ENCODE assay signal across 13 cellular contexts in the genomic region with DNA sequence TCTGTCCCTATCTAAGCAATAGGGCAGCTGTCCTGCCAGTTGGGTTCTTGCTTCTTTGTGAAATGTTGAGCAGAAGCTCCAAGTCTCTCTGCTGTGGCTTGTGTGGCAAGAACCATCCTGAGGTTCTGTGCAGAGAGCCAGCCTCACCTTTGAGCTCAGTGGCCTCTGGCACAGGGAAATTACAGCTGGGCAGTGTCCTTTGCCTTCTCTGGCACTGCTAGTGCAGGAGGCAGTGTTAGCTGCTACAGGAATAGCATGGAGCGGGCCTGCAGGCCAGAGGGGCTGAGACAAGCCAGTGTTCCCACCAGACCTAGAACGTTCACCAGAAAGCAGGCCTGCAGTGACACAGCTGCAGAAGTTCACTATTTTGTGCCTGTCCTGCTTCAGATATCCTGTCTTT. TPM values are rescaled to one million over a fixed set of nuclear protein-coding genes. Genes with fewer than 3 reads are reported as not detected.
DNase-seq lines count a peak whose midpoint lies in the region; ATAC-seq lines count a peak whose summit lies in the region.
"Had no signal": no experiment of that assay in that cellular context is flagged by ENCODE, and none has a peak within 500 bp of the region (broad histone marks: within the 10 kb centered on the region; RNA-seq: fewer than 3 reads in every experiment).

No MANE protein-coding gene starts in this region.

- peaks cover 7% of the 10 kb centered on the region for H3K36me3 Mint-ChIP-seq in stimulated activated effector memory CD8-positive, alpha-beta T cell treated with anti-CD3 and anti-CD28 coated beads, Interleukin-12 subunit alpha, Interleukin-12 subunit beta, amount 100 ng/mL, for 72 hours

- DNase-seq in DMS53 (lab: John Stamatoyannopoulos, UW) (peak; percentile 9), DMS53 treated with DMSO at 0.1 percent for 48 hours (lab: John Stamatoyannopoulos, UW; ENCODE audit: unreplicated experiment) (no peak), lung microvascular endothelial cell (ENCODE audit: low read depth in 2 of 2) (peak; percentile 20 to 63), SIG-M5 treated with dmso at 0.1 percent for 504 hours (lab: John Stamatoyannopoulos, UW; ENCODE audit: unreplicated experiment) (no peak), medulla oblongata (ENCODE audit: extremely low spot score) (no peak)
- DNase-seq in stimulated activated effector memory CD8-positive, alpha-beta T cell treated with anti-CD3 and anti-CD28 coated beads, Interleukin-12 subunit alpha, Interleukin-12 subunit beta, amount 100 ng/mL, for 72 hours (ENCODE audit: low spot score in 2 of 2), result no peak
- DNase-seq: activated CD4-positive, alpha-beta T cell treated with anti-CD3 and anti-CD28 coated beads for 1 hour; tibial artery had no signal

- H3K4me3 Mint-ChIP-seq in stimulated activated effector memory CD8-positive, alpha-beta T cell treated with anti-CD3 and anti-CD28 coated beads, Interleukin-12 subunit alpha, Interleukin-12 subunit beta, amount 100 ng/mL, for 72 hours, result peak overlapping the region; percentile 90

- H3K27ac ChIP-seq in cingulate gyrus (ENCODE audit: low read depth, low read length), result peak overlapping the region; percentile 63
- H3K27ac ChIP-seq: 22Rv1, tibial artery had no signal

- H3K9me3 Mint-ChIP-seq in stimulated activated effector memory CD8-positive, alpha-beta T cell treated with anti-CD3 and anti-CD28 coated beads, Interleukin-12 subunit alpha, Interleukin-12 subunit beta, amount 100 ng/mL, for 72 hours, result no peaks in the 10 kb centered on the region

- ATAC-seq in stimulated activated effector memory CD8-positive, alpha-beta T cell treated with anti-CD3 and anti-CD28 coated beads, Interleukin-12 subunit alpha, Interleukin-12 subunit beta, amount 100 ng/mL, for 72 hours, result no peak
- no peak for ATAC-seq in GM21576 (IDR thresholded peaks at IDR 0.05; ENCODE audit: unreplicated experiment)
- ATAC-seq: Panc1 had no signal

- peaks cover 27% of the 10 kb centered on the region for H3K4me1 Mint-ChIP-seq in stimulated activated effector memory CD8-positive, alpha-beta T cell treated with anti-CD3 and anti-CD28 coated beads, Interleukin-12 subunit alpha, Interleukin-12 subunit beta, amount 100 ng/mL, for 72 hours

- no peak overlapping the region for H3K27ac Mint-ChIP-seq in stimulated activated effector memory CD8-positive, alpha-beta T cell treated with anti-CD3 and anti-CD28 coated beads, Interleukin-12 subunit alpha, Interleukin-12 subunit beta, amount 100 ng/mL, for 72 hours

RNA-seq across cellular contexts. Expression of a gene that starts 1.8 kb away (rescaled TPM):
- total RNA-seq in lung microvascular endothelial cell, result 92.8 and 195 TPM in 2 replicates

RNA-seq across cellular contexts. Expression of a gene that starts 44.0 kb away (rescaled TPM):
- total RNA-seq in lung microvascular endothelial cell, result 35.7 and 60.9 TPM in 2 replicates

RNA-seq across cellular contexts. Expression of a gene that starts 53.5 kb away (rescaled TPM):
- not detected in 2 replicates for total RNA-seq in lung microvascular endothelial cell

RNA-seq across cellular contexts. Expression of a gene that starts 53.6 kb away (rescaled TPM):
- total RNA-seq in lung microvascular endothelial cell, result not detected in 2 replicates
- total RNA-seq: occipital lobe had no signal

Comparison
In these comparisons a context has a peak if more than half of its experiments do, and no peak if none do; other contexts are left out.
1. DNase-seq: peak in DMS53 (single experiment) and lung microvascular endothelial cell (2 of 2); none in DMS53 treated with DMSO at 0.1 percent for 48 hours (single experiment), stimulated activated effector memory CD8-positive, alpha-beta T cell treated with anti-CD3 and anti-CD28 coated beads, Interleukin-12 subunit alpha, Interleukin-12 subunit beta, amount 100 ng/mL, for 72 hours (0 of 2), SIG-M5 treated with dmso at 0.1 percent for 504 hours (single experiment) and medulla oblongata (single experiment).